ENCODE assay signal across 20 cellular contexts in genomic region chr5:41874512-41875060, GRCh38. TPM values are rescaled to one million over a fixed set of nuclear protein-coding genes. Genes with fewer than 3 reads are reported as not detected.
DNase-seq lines count a peak whose midpoint lies in the region; ATAC-seq, FAIRE-seq and TF ChIP-seq lines count a peak whose summit lies in the region.
"Had no signal": no experiment of that assay in that cellular context is flagged by ENCODE, and none has a peak within 500 bp of the region (broad histone marks: within the 10 kb centered on the region; RNA-seq: fewer than 3 reads in every experiment).

No MANE protein-coding gene starts in this region.

- peak overlapping the region; percentile 1 for H3K4me3 Mint-ChIP-seq in T-helper 2 cell treated with Interferon-gamma antibody and Interleukin-4, amounts not matched to agents 5 μg/mL and 100 μg/mL, for 36 hours
- H3K4me3 Mint-ChIP-seq in activated naive CD4-positive, alpha-beta T cell treated with anti-CD3 and anti-CD28 coated beads for 36 hours = no peak overlapping the region
- H3K4me3 Mint-ChIP-seq: H9, HFFc6 had no signal

- intact Hi-C loops in activated naive CD4-positive, alpha-beta T cell treated with anti-CD3 and anti-CD28 coated beads for 36 hours (cut with micrococcal nuclease) = loop anchor here (5.0 to 10.0 kb wide), 4 partner anchors 1040 to 1610 kb away; partner anchors contain the start of genes RPL37, TMEM267 and TTC33
- intact Hi-C loops in GM12878 (cut with micrococcal nuclease; ENCODE audit: unreplicated experiment) = no loop called here

- TF ChIP-seq EP300 in GM12878 (IDR thresholded peaks at IDR 0.05; ENCODE audit: borderline replicate concordance in 1 of 2, control insufficient read depth in 1 of 2, low read depth in 2 of 2, low read length in 2 of 2) = no peak

- no peak for DNase-seq in T-helper 2 cell treated with Interferon-gamma antibody and Interleukin-4, amounts not matched to agents 5 μg/mL and 100 μg/mL, for 36 hours (ENCODE audit: low spot score)
- DNase-seq in T-helper 2 cell = no peak
- DNase-seq in activated naive CD4-positive, alpha-beta T cell treated with anti-CD3 and anti-CD28 coated beads for 36 hours = no peak
- DNase-seq in activated naive CD4-positive, alpha-beta T cell treated with anti-CD3 and anti-CD28 coated beads, Interleukin-2, amount 50 U/mL, for 16 hours = no peak
- no peak for DNase-seq in GM12878 (ENCODE audit: low read depth, low spot score)
- DNase-seq in RWPE1 (ENCODE audit: low spot score) = no peak
- no peak for DNase-seq in islet precursor cell
- DNase-seq: AML-193, Calu3, DMS 273 treated with DMSO at 0.1 percent for 48 hours, DMS79, GOT3, H9, HFFc6 had no signal

- H3K36me3 ChIP-seq in KMS-11 (ENCODE audit: insufficient read depth) (no peaks in the 10 kb centered on the region), GM12878 (ENCODE audit: control insufficient read depth in 2 of 2, insufficient read depth in 2 of 2, low read length in 1 of 2) (no peaks in the 10 kb centered on the region)
- H3K36me3 ChIP-seq: BLaER1 had no signal

- no peak for TF ChIP-seq POLR2A in GM12878 (IDR thresholded peaks at IDR 0.05; ENCODE audit: low read depth, low read length)

- ATAC-seq in GM12878 = no peak
- ATAC-seq: HepG2 had no signal

- no peaks in the 10 kb centered on the region for H3K36me3 Mint-ChIP-seq in T-helper 2 cell treated with Interferon-gamma antibody and Interleukin-4, amounts not matched to agents 5 μg/mL and 100 μg/mL, for 36 hours (ENCODE audit: low read depth)
- no peaks in the 10 kb centered on the region for H3K36me3 Mint-ChIP-seq in activated naive CD4-positive, alpha-beta T cell treated with anti-CD3 and anti-CD28 coated beads for 36 hours (ENCODE audit: low read depth)
- H3K36me3 Mint-ChIP-seq: CD4-positive, CD25-positive, alpha-beta regulatory T cell had no signal

- H4K20me1 ChIP-seq in KMS-11 (ENCODE audit: insufficient read depth) (no peaks in the 10 kb centered on the region), GM12878 (ENCODE audit: control insufficient read depth, insufficient read depth) (no peaks in the 10 kb centered on the region)
- H4K20me1 ChIP-seq: BLaER1 had no signal

- H3K27ac Mint-ChIP-seq in T-helper 2 cell treated with Interferon-gamma antibody and Interleukin-4, amounts not matched to agents 5 μg/mL and 100 μg/mL, for 36 hours = peak overlapping the region; percentile 29
- H3K27ac Mint-ChIP-seq in activated naive CD4-positive, alpha-beta T cell treated with anti-CD3 and anti-CD28 coated beads for 36 hours = peak overlapping the region; percentile 1
- H3K27ac Mint-ChIP-seq: H9, HFFc6 had no signal

- SMC1A ChIA-PET in GM12878 (lab: Charles Lee; ENCODE audit: uncharacterized antibody, unreplicated experiment) = interaction anchor here (0.8 to 1.4 kb wide), 6 partner anchors 9 to 799 kb away, joined by 3 to 5 read pairs (median 3); no protein-coding TSS in a partner anchor

- H3K4me2 ChIP-seq in KMS-11 (peak overlapping the region; percentile 79), GM12878 (ENCODE audit: control insufficient read depth, insufficient read depth) (no peak overlapping the region)
- H3K4me2 ChIP-seq: BLaER1 had no signal

- H2AFZ ChIP-seq in KMS-11 (ENCODE audit: low read depth) (peak overlapping the region; percentile 14; the same call in 1 of the 2 replicates), GM12878 (ENCODE audit: control insufficient read depth, low read depth, low read length) (peak overlapping the region; percentile 39; the same call in 1 of the 2 replicates)

- H3K27me3 ChIP-seq in KMS-11 (ENCODE audit: insufficient read depth, low read depth) (no peaks in the 10 kb centered on the region), GM12878 (replicated peaks in 1 of 2; ENCODE audit: control insufficient read depth in 2 of 2, insufficient read depth in 2 of 2, low read length in 1 of 2) (no peaks in the 10 kb centered on the region)
- H3K27me3 ChIP-seq: BLaER1 had no signal

- BruUV-seq in GM12878 (replicated peaks; lab: Mats Ljungman, UMichigan) = no TSS peak

- TF ChIP-seq CTCF in KMS-11 (conservative IDR thresholded peaks at IDR 0.05; ENCODE audit: low read depth, low read length) = no peak
- TF ChIP-seq CTCF in GM12878 (IDR thresholded peaks at IDR 0.05 in 2 of 3, conservative IDR thresholded peaks at IDR 0.05 in 1 of 3; ENCODE audit: control insufficient read depth in 2 of 3, extremely low read depth in 1 of 3, insufficient read depth in 1 of 3, low read depth in 3 of 3, low read length in 3 of 3) = no peak
- TF ChIP-seq CTCF in RWPE1 (conservative IDR thresholded peaks at IDR 0.05; ENCODE audit: low read depth) = no peak

- H3K4me1 ChIP-seq in KMS-11 (ENCODE audit: low read depth, poor library complexity, severe bottlenecking) (peaks cover 59% of the 10 kb centered on the region), GM12878 (ENCODE audit: control insufficient read depth, insufficient read depth, low read length) (peaks cover 6% of the 10 kb centered on the region; the same call in 1 of the 2 replicates)

- POLR2A ChIA-PET in GM12878 (lab: Charles Lee) = no interaction called here
- POLR2A ChIA-PET in RWPE1 (lab: Yijun Ruan, JAX; ENCODE audit: low non-redundant PET) = no interaction called here

- in situ Hi-C loops in GM12878 (cut with MboI) = no loop called here

- no peak for TF ChIP-seq RAD21 in GM12878 (IDR thresholded peaks at IDR 0.05; ENCODE audit: insufficient read depth, low read depth, low read length)

- no peaks in the 10 kb centered on the region for H3K27me3 Mint-ChIP-seq in T-helper 2 cell treated with Interferon-gamma antibody and Interleukin-4, amounts not matched to agents 5 μg/mL and 100 μg/mL, for 36 hours (ENCODE audit: low read depth)
- H3K27me3 Mint-ChIP-seq in activated naive CD4-positive, alpha-beta T cell treated with anti-CD3 and anti-CD28 coated beads for 36 hours (ENCODE audit: low read depth) = peaks cover 5% of the 10 kb centered on the region

- no peaks in the 10 kb centered on the region for H3K9me3 Mint-ChIP-seq in T-helper 2 cell treated with Interferon-gamma antibody and Interleukin-4, amounts not matched to agents 5 μg/mL and 100 μg/mL, for 36 hours
- H3K9me3 Mint-ChIP-seq in activated naive CD4-positive, alpha-beta T cell treated with anti-CD3 and anti-CD28 coated beads for 36 hours = no peaks in the 10 kb centered on the region
- H3K9me3 Mint-ChIP-seq: CD4-positive, CD25-positive, alpha-beta regulatory T cell; H9; HFFc6 had no signal

- H3K27ac ChIP-seq in KMS-11 (peak overlapping the region; percentile 64), GM12878 (ENCODE audit: control insufficient read depth, insufficient read depth) (peak overlapping the region; percentile 53; the same call in 1 of the 2 replicates), RWPE1 (no peak overlapping the region)
- H3K27ac ChIP-seq: 22Rv1, BLaER1 had no signal

- H3K4me3 ChIP-seq in KMS-11 (IDR thresholded peaks at IDR 0.05; ENCODE audit: insufficient read depth, low read depth, low read length) = no peak overlapping the region
- no peak overlapping the region for H3K4me3 ChIP-seq in GM12878
- H3K4me3 ChIP-seq: BLaER1 had no signal

- peaks cover 3% of the 10 kb centered on the region; the same call in 1 of the 3 replicates for H3K9me3 ChIP-seq in GM12878 (replicated peaks; ENCODE audit: control insufficient read depth, insufficient read depth, low read length)
- H3K9me3 ChIP-seq: BLaER1 had no signal

- no peak overlapping the region for H3K9ac ChIP-seq in KMS-11
- no peak overlapping the region for H3K9ac ChIP-seq in GM12878 (ENCODE audit: control insufficient read depth, insufficient read depth, low read length)
- H3K9ac ChIP-seq: BLaER1 had no signal

- H3K4me1 Mint-ChIP-seq in T-helper 2 cell treated with Interferon-gamma antibody and Interleukin-4, amounts not matched to agents 5 μg/mL and 100 μg/mL, for 36 hours (ENCODE audit: low read depth) = peaks cover 35% of the 10 kb centered on the region
- H3K4me1 Mint-ChIP-seq in activated naive CD4-positive, alpha-beta T cell treated with anti-CD3 and anti-CD28 coated beads for 36 hours (ENCODE audit: low read depth) = peaks cover 25% of the 10 kb centered on the region

- no peak for FAIRE-seq in GM12878 (lab: Jason Lieb, UNC)
- FAIRE-seq: HepG2, HTR-8/SVneo had no signal

- CTCF ChIA-PET in activated naive CD4-positive, alpha-beta T cell treated with anti-CD3 and anti-CD28 coated beads for 36 hours (lab: Charles Lee) = interaction anchor here (1.1 to 3.0 kb wide), 2 partner anchors 18 to 55 kb away, joined by 3 to 11 read pairs; no protein-coding TSS in a partner anchor
- CTCF ChIA-PET in GM12878 (lab: Yijun Ruan, JAX) (interaction anchor here (3.0 kb wide), 1 partner anchor 18 kb away, joined by 11 read pairs; no protein-coding TSS in a partner anchor), RWPE1 (lab: Yijun Ruan, JAX) (no interaction called here)

- no peaks in the 10 kb centered on the region; the same call in 1 of the 2 replicates for H3K79me2 ChIP-seq in KMS-11 (ENCODE audit: insufficient read depth, low read depth)
- H3K79me2 ChIP-seq in GM12878 (ENCODE audit: control insufficient read depth, insufficient read depth, low read length) = peaks cover 9% of the 10 kb centered on the region

- RAD21 ChIA-PET in GM12878 (lab: Charles Lee; ENCODE audit: unreplicated experiment) = interaction anchor here (0.5 to 1.4 kb wide), 2 partner anchors 49 to 183 kb away, joined by 3 to 4 read pairs; no protein-coding TSS in a partner anchor

RNA-seq across cellular contexts. Expression of gene OXCT1, which starts 4.4 kb away (rescaled TPM):
- total RNA-seq in activated naive CD4-positive, alpha-beta T cell treated with anti-CD3 and anti-CD28 coated beads for 36 hours = 10 to 100 TPM; 76.1 to 78.8 TPM
- total RNA-seq in GM12878 (2013; cell fraction: nucleolus; rRNA removed) = 33.6 and 40.7 TPM in 2 replicates
- total RNA-seq in GM12878 (2014; rRNA removed) (50.0 and 63.2 TPM in 2 replicates), GM12878 (2014; rRNA removed; fragmentation: Illumina TruSeq; extraction: Trizol) (94.7 and 95.8 TPM in 2 replicates), GM12878 (2021) (68.4 and 71.1 TPM in 2 replicates)
- 28.3 TPM for polyA plus RNA-seq in GM12878 (2011; ENCODE audit: low read depth)
- polyA plus RNA-seq in GM12878 (2011; rRNA removed) (62.9 and 91.8 TPM in 2 replicates), GM12878 (2014; fragmentation: Illumina TruSeq; extraction: Trizol) (101 and 129 TPM in 2 replicates), GM12878 (2014; fragmentation: Nextera tagmentation; extraction: Ambion mirVana) (10 to 100 TPM; 46.9 to 61.3 TPM), GM12878 (2014; rRNA removed) (61.5 and 72.5 TPM in 2 replicates), GM12878 (2016; fragmentation: Nextera tagmentation; extraction: Ambion mirVana) (100 to 1,000 TPM in 1 of 2 experiments, 10 to 100 TPM in 1; 96.1 to 103 TPM)
- 22.9 and 24.3 TPM in 2 replicates for polyA plus RNA-seq in GM12878 (2011; cell fraction: cytosol; rRNA removed)
- 34.5 and 49.2 TPM in 2 replicates for polyA plus RNA-seq in GM12878 (2011; cell fraction: nucleus; rRNA removed)
- 43.7 and 46.5 TPM in 2 replicates for polyA plus RNA-seq in GM12878 (2012)
- polyA minus RNA-seq in GM12878 (2011; rRNA and poly(A)+ RNA removed) = 34.4 and 56.9 TPM in 2 replicates
- polyA minus RNA-seq in GM12878 (2011; cell fraction: cytosol; rRNA and poly(A)+ RNA removed) = 16.0 and 22.2 TPM in 2 replicates
- 25.8 and 40.1 TPM in 2 replicates for polyA minus RNA-seq in GM12878 (2011; cell fraction: nucleus; rRNA and poly(A)+ RNA removed)

RNA-seq across cellular contexts. Expression of gene RIMOC1, which starts 29.6 kb away (rescaled TPM):
- 10 to 100 TPM; 16.6 to 19.6 TPM for total RNA-seq in activated naive CD4-positive, alpha-beta T cell treated with anti-CD3 and anti-CD28 coated beads for 36 hours
- 13.2 and 16.0 TPM in 2 replicates for total RNA-seq in GM12878 (2013; cell fraction: nucleolus; rRNA removed)
- total RNA-seq in GM12878 (2014; rRNA removed) = 14.2 and 15.3 TPM in 2 replicates
- total RNA-seq in GM12878 (2014; rRNA removed; fragmentation: Illumina TruSeq; extraction: Trizol) = 14.8 and 16.1 TPM in 2 replicates
- 24.6 and 25.9 TPM in 2 replicates for total RNA-seq in GM12878 (2021)
- polyA plus RNA-seq in GM12878 (2011; ENCODE audit: low read depth) = 2.8 TPM
- polyA plus RNA-seq in GM12878 (2011; rRNA removed) = 33.1 and 46.1 TPM in 2 replicates
- polyA plus RNA-seq in GM12878 (2011; cell fraction: cytosol; rRNA removed) = 9.7 and 12.8 TPM in 2 replicates
- polyA plus RNA-seq in GM12878 (2011; cell fraction: nucleus; rRNA removed) = 12.9 and 14.4 TPM in 2 replicates
- polyA plus RNA-seq in GM12878 (2012) = 4.5 and 8.8 TPM in 2 replicates
- 22.4 and 27.0 TPM in 2 replicates for polyA plus RNA-seq in GM12878 (2014; fragmentation: Illumina TruSeq; extraction: Trizol)
- polyA plus RNA-seq in GM12878 (2014; fragmentation: Nextera tagmentation; extraction: Ambion mirVana) = 10 to 100 TPM in 1 of 2 experiments, 1 to 10 TPM in 1; 3.9 to 10.5 TPM
- 12.3 and 14.3 TPM in 2 replicates for polyA plus RNA-seq in GM12878 (2014; rRNA removed)
- polyA plus RNA-seq in GM12878 (2016; fragmentation: Nextera tagmentation; extraction: Ambion mirVana) = 10 to 100 TPM; 17.3 to 21.4 TPM
- 24.1 and 27.5 TPM in 2 replicates for polyA minus RNA-seq in GM12878 (2011; rRNA and poly(A)+ RNA removed)
- 8.7 and 9.3 TPM in 2 replicates for polyA minus RNA-seq in GM12878 (2011; cell fraction: cytosol; rRNA and poly(A)+ RNA removed)
- 7.7 and 9.4 TPM in 2 replicates for polyA minus RNA-seq in GM12878 (2011; cell fraction: nucleus; rRNA and poly(A)+ RNA removed)

RNA-seq across cellular contexts. Expression of gene FBXO4, which starts 50.5 kb away (rescaled TPM):
- 10 to 100 TPM; 16.1 to 19.1 TPM for total RNA-seq in activated naive CD4-positive, alpha-beta T cell treated with anti-CD3 and anti-CD28 coated beads for 36 hours
- 19.1 and 22.0 TPM in 2 replicates for total RNA-seq in GM12878 (2013; cell fraction: nucleolus; rRNA removed)
- total RNA-seq in GM12878 (2014; rRNA removed) (19.3 and 28.9 TPM in 2 replicates), GM12878 (2014; rRNA removed; fragmentation: Illumina TruSeq; extraction: Trizol) (21.7 and 22.1 TPM in 2 replicates), GM12878 (2021) (14.8 and 16.5 TPM in 2 replicates)
- polyA plus RNA-seq in GM12878 (2011; ENCODE audit: low read depth) = 5.4 TPM
- polyA plus RNA-seq in GM12878 (2011; rRNA removed) (30.5 and 43.5 TPM in 2 replicates), GM12878 (2014; fragmentation: Illumina TruSeq; extraction: Trizol) (21.7 and 33.8 TPM in 2 replicates), GM12878 (2014; fragmentation: Nextera tagmentation; extraction: Ambion mirVana) (10 to 100 TPM in 1 of 2 experiments, 1 to 10 TPM in 1; 7.2 to 13.8 TPM), GM12878 (2014; rRNA removed) (14.8 and 19.4 TPM in 2 replicates), GM12878 (2016; fragmentation: Nextera tagmentation; extraction: Ambion mirVana) (10 to 100 TPM; 19.9 to 24.3 TPM)
- polyA plus RNA-seq in GM12878 (2011; cell fraction: cytosol; rRNA removed) = 10.1 and 13.5 TPM in 2 replicates
- 11.3 and 12.0 TPM in 2 replicates for polyA plus RNA-seq in GM12878 (2011; cell fraction: nucleus; rRNA removed)
- 10.3 and 11.5 TPM in 2 replicates for polyA plus RNA-seq in GM12878 (2012)
- polyA minus RNA-seq in GM12878 (2011; rRNA and poly(A)+ RNA removed) = 11.0 and 13.1 TPM in 2 replicates
- 5.8 and 7.9 TPM in 2 replicates for polyA minus RNA-seq in GM12878 (2011; cell fraction: cytosol; rRNA and poly(A)+ RNA removed)
- 5.6 and 8.1 TPM in 2 replicates for polyA minus RNA-seq in GM12878 (2011; cell fraction: nucleus; rRNA and poly(A)+ RNA removed)
